Comparison of ENCODE assay signal across 9 cellular contexts in the genomic region with DNA sequence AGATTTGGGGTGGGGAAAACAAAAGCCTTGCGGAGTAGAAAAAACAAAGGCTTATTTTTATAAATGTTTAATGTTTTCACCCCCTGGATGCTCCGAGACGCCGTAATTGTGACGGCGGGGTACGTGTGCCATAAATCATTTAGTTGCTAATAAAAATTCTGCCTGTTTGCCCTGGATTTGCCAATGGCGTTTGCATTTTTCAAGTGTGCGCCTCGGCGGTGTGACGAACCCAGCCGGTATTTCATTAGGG. TPM values are rescaled to one million over a fixed set of nuclear protein-coding genes. Genes with fewer than 3 reads are reported as not detected.
A peak's percentile ranks its signal among the peaks of the same experiment; 100 is the strongest.
DNase-seq lines count a peak whose midpoint lies in the region; ATAC-seq and TF ChIP-seq lines count a peak whose summit lies in the region.
"Had no signal": no experiment of that assay in that cellular context is flagged by ENCODE, and none has a peak within 500 bp of the region (broad histone marks: within the 10 kb centered on the region; RNA-seq: fewer than 3 reads in every experiment).

No MANE protein-coding gene starts in this region.

- TF ChIP-seq CTCF in A673 (conservative IDR thresholded peaks at IDR 0.05; ENCODE audit: low read depth, low read length) (no peak), HFFc6 (IDR thresholded peaks at IDR 0.05) (no peak), cardiac fibroblast (IDR thresholded peaks at IDR 0.05; ENCODE audit: low read depth, low read length) (no peak)

- peaks cover 14% of the 10 kb centered on the region for H3K4me1 Mint-ChIP-seq in HFFc6 (ENCODE audit: low read depth)

- no peaks in the 10 kb centered on the region; the same call in 1 of the 2 replicates for H3K36me3 Mint-ChIP-seq in HFFc6 (ENCODE audit: low read depth)
- H3K36me3 Mint-ChIP-seq: activated naive CD4-positive, alpha-beta T cell treated with anti-CD3 and anti-CD28 coated beads, Interleukin-2, amount 50 U/mL, for 24 hours had no signal

- intact Hi-C loops in A673 (cut with micrococcal nuclease; ENCODE audit: unreplicated experiment): no loop called here

- peaks cover 33% of the 10 kb centered on the region for H3K4me1 ChIP-seq in A673 (ENCODE audit: insufficient read depth, low read length, poor library complexity, severe bottlenecking)

- no peaks in the 10 kb centered on the region for H3K9me3 ChIP-seq in A673 (ENCODE audit: low read depth, low read length, poor library complexity, severe bottlenecking)

- no peak for ATAC-seq in GM21723 (IDR thresholded peaks at IDR 0.05; ENCODE audit: unreplicated experiment)
- ATAC-seq in GM19467 (IDR thresholded peaks at IDR 0.05; ENCODE audit: unreplicated experiment): no peak

- peaks cover 19% of the 10 kb centered on the region for H3K27me3 Mint-ChIP-seq in HFFc6 (ENCODE audit: insufficient read depth)

- H3K27ac ChIP-seq in A673 (ENCODE audit: low read depth, low read length, poor library complexity, severe bottlenecking): peak overlapping the region; percentile 99

- H3K27ac Mint-ChIP-seq in HFFc6: peak overlapping the region; percentile 99

- H3K27me3 ChIP-seq in A673 (replicated peaks; ENCODE audit: insufficient read depth, low read depth, low read length, poor library complexity): no peaks in the 10 kb centered on the region

- POLR2A ChIA-PET in A673 (lab: Charles Lee; ENCODE audit: low non-redundant PET): no interaction called here

- H3K9me3 Mint-ChIP-seq in HFFc6: no peaks in the 10 kb centered on the region
- H3K9me3 Mint-ChIP-seq: activated naive CD4-positive, alpha-beta T cell treated with anti-CD3 and anti-CD28 coated beads, Interleukin-2, amount 50 U/mL, for 24 hours had no signal

- CTCF ChIA-PET in A673 (lab: Charles Lee): no interaction called here

- no TSS peak for BruUV-seq in A673 (replicated peaks; lab: Mats Ljungman, UMichigan)

- H3K4me3 ChIP-seq in A673 (ENCODE audit: low read depth, low read length, poor library complexity, severe bottlenecking): peak overlapping the region; percentile 79
- H3K4me3 ChIP-seq in cardiac fibroblast (replicated peaks in 1 of 2; ENCODE audit: low read depth in 2 of 2, low read length in 2 of 2): peak overlapping the region; percentile 72 to 93

- H3K4me3 Mint-ChIP-seq in HFFc6: peak overlapping the region; percentile 92

- DNase-seq in A673 (ENCODE audit: low spot score): no peak
- DNase-seq in HFFc6: peak; percentile 83
- DNase-seq in cardiac fibroblast (ENCODE audit: low read depth in 2 of 2): peak in 1 of 2 donors; percentile 71
- DNase-seq in midbrain (lab: John Stamatoyannopoulos, UW): peak; percentile 54
- no peak for DNase-seq in SHP77 treated with DMSO at 0.1 percent for 48 hours (lab: John Stamatoyannopoulos, UW)
- no peak for DNase-seq in NCI-H2171 (lab: John Stamatoyannopoulos, UW)

- no peaks in the 10 kb centered on the region for H3K36me3 ChIP-seq in A673 (ENCODE audit: insufficient read depth, low read length, poor library complexity, severe bottlenecking)

RNA-seq across cellular contexts. Expression of gene TNRC18, which starts 2.5 kb away (rescaled TPM):
- total RNA-seq in A673 (2021): 91.7 and 97.2 TPM in 2 replicates
- total RNA-seq in HFFc6 (2021; fragmentation: NEBNext Ultra II Directional; extraction: Animal tissue kit (Norgen Biotek cat#: 25700)): 10 to 100 TPM; 70.6 to 87.1 (median 79.9) TPM

Comparison
In these comparisons a context has a peak if more than half of its experiments do, and no peak if none do; other contexts are left out.
1. DNase-seq: peak in HFFc6 (single experiment) and midbrain (single experiment); none in A673 (single experiment), SHP77 treated with DMSO at 0.1 percent for 48 hours (single experiment) and NCI-H2171 (single experiment).